ENCODE assay signal across 25 cellular contexts in genomic region chr16:87199901-87200300, GRCh38.
"Had no signal": no experiment of that assay in that cellular context is flagged by ENCODE, and none has a peak within 500 bp of the region (broad histone marks: within the 10 kb centered on the region; RNA-seq: fewer than 3 reads in every experiment).

No MANE protein-coding gene starts in this region.

- H3K4me3 Mint-ChIP-seq: dendritic cell treated with granulocyte-macrophage colony-stimulating factor and Interleukin-4, amounts not matched to agents 40 ng/mL and 50 ng/mL, for 4 days; naive thymus-derived CD4-positive, alpha-beta T cell; stimulated activated naive CD8-positive, alpha-beta T cell treated with anti-CD3 and anti-CD28 coated beads, Interleukin-15, amount 100 ng/mL, for 72 hours had no signal

- H3K36me3 Mint-ChIP-seq: immature natural killer cell; naive thymus-derived CD4-positive, alpha-beta T cell had no signal

- H3K27ac ChIP-seq: colonic mucosa, esophagus muscularis mucosa, foreskin keratinocyte, gastroesophageal sphincter, heart left ventricle, hepatocyte, neutrophil, parathyroid adenoma, right lobe of liver, thyroid gland, upper lobe of left lung had no signal

- H3K4me1 Mint-ChIP-seq: stimulated activated naive CD8-positive, alpha-beta T cell treated with anti-CD3 and anti-CD28 coated beads, Interleukin-15, amount 100 ng/mL, for 72 hours had no signal

- ATAC-seq: foreskin keratinocyte; heart left ventricle; naive thymus-derived CD4-positive, alpha-beta T cell; right lobe of liver; stimulated activated naive CD8-positive, alpha-beta T cell treated with anti-CD3 and anti-CD28 coated beads, Interleukin-15, amount 100 ng/mL, for 72 hours had no signal

- H3K27me3 ChIP-seq: colonic mucosa, hepatocyte, right lobe of liver, thyroid gland, upper lobe of left lung had no signal

- H3K27ac Mint-ChIP-seq: dendritic cell treated with granulocyte-macrophage colony-stimulating factor and Interleukin-4, amounts not matched to agents 40 ng/mL and 50 ng/mL, for 4 days; naive thymus-derived CD4-positive, alpha-beta T cell; progenitor cell of endocrine pancreas had no signal

- DNase-seq: colonic mucosa; effector CD8-positive, alpha-beta T cell; foreskin keratinocyte; heart left ventricle; immature natural killer cell; left ventricle myocardium superior; mesendoderm; midbrain; naive thymus-derived CD4-positive, alpha-beta T cell; right lobe of liver; small intestine; stimulated activated CD4-positive, alpha-beta T cell treated with anti-CD3 and anti-CD28 coated beads, Interleukin-15, amount 100 ng/mL, for 24 hours; stimulated activated CD4-positive, alpha-beta T cell treated with anti-CD3 and anti-CD28 coated beads, Interleukin-2, amount 100 ng/mL, for 48 hours; stimulated activated naive CD4-positive, alpha-beta T cell; stimulated activated naive CD8-positive, alpha-beta T cell treated with anti-CD3 and anti-CD28 coated beads, Interleukin-15, amount 100 ng/mL, for 72 hours; thyroid gland; upper lobe of left lung had no signal

- H3K9me3 ChIP-seq: colonic mucosa, esophagus muscularis mucosa, gastroesophageal sphincter, neutrophil, right lobe of liver, thyroid gland, upper lobe of left lung had no signal

- H3K9me3 Mint-ChIP-seq: dendritic cell treated with granulocyte-macrophage colony-stimulating factor and Interleukin-4, amounts not matched to agents 40 ng/mL and 50 ng/mL, for 4 days; stimulated activated naive CD8-positive, alpha-beta T cell treated with anti-CD3 and anti-CD28 coated beads, Interleukin-15, amount 100 ng/mL, for 72 hours had no signal

- H3K36me3 ChIP-seq: colonic mucosa, esophagus muscularis mucosa, gastroesophageal sphincter, heart left ventricle, neutrophil, right lobe of liver, thyroid gland, upper lobe of left lung had no signal

- H3K4me3 ChIP-seq: colonic mucosa, esophagus muscularis mucosa, gastroesophageal sphincter, heart left ventricle, hepatocyte, lung, right lobe of liver, thyroid gland, upper lobe of left lung had no signal

- H3K9ac ChIP-seq: parathyroid adenoma had no signal

- H3K4me1 ChIP-seq: colonic mucosa, parathyroid adenoma, right lobe of liver, thyroid gland had no signal
